In the genomic region with DNA sequence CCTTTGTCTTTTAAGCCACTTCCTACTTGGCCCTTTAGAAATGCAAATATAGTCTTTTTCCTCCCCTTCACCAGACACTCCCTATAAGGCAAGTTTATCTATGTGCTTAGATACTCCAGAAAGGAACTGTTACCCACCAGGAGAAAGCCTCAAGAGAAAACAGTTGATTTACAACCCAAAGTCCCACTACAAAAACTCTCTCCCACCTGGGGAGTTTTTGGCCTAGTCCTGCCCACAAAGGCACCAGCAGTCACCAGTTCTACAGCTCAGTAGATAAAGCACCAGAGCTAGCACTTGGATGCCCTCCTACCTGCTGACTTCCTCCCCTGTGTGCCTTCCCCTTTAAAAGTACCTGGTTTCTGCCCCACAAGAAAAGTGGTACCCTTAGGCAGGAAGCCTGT, we compare ENCODE assay signal across 17 cellular contexts. TPM values are rescaled to one million over a fixed set of nuclear protein-coding genes. Genes with fewer than 3 reads are reported as not detected.
"Had no signal": no experiment of that assay in that cellular context is flagged by ENCODE, and none has a peak within 500 bp of the region (broad histone marks: within the 10 kb centered on the region; RNA-seq: fewer than 3 reads in every experiment).

No MANE protein-coding gene starts in this region.

- H3K9me3 ChIP-seq: lower lobe of right lung had no signal

- DNase-seq: activated CD4-positive, alpha-beta T cell treated with anti-CD3 and anti-CD28 coated beads for 36 hours; activated CD8-positive, alpha-beta memory T cell treated with anti-CD3 and anti-CD28 coated beads, Interleukin-2, amount 50 U/mL, for 4 hours; activated CD8-positive, alpha-beta T cell treated with anti-CD3 and anti-CD28 coated beads for 36 hours; activated naive CD8-positive, alpha-beta T cell treated with anti-CD3 and anti-CD28 coated beads, Interleukin-2, amount 10 ng/mL, durations not matched to agents 7 days and 5 days; anterior cingulate cortex; dermis blood vessel endothelial cell; kidney glomerular epithelial cell; lower lobe of right lung; naive B cell; right cardiac atrium; T1000; trophoblast cell had no signal

- H3K4me1 ChIP-seq: lower lobe of right lung had no signal

- H3K27ac ChIP-seq: lower lobe of right lung had no signal

- ATAC-seq: activated CD4-positive, alpha-beta T cell treated with anti-CD3 and anti-CD28 coated beads for 36 hours; activated CD8-positive, alpha-beta T cell treated with anti-CD3 and anti-CD28 coated beads for 36 hours; lower lobe of right lung; right cardiac atrium; stimulated activated memory B cell treated with anti-CD40 and anti-IgM and Interleukin-4, amounts not matched to agents 10 μg/mL and 1 μg/mL and 100 μg/mL, for 72 hours had no signal

- H3K4me3 ChIP-seq: lower lobe of right lung had no signal

- H3K36me3 ChIP-seq: lower lobe of right lung had no signal

RNA-seq across cellular contexts. Expression of gene HAO2, which starts 27.7 kb away (rescaled TPM):
- total RNA-seq: activated CD4-positive, alpha-beta T cell treated with anti-CD3 and anti-CD28 coated beads for 36 hours; activated CD8-positive, alpha-beta T cell treated with anti-CD3 and anti-CD28 coated beads for 36 hours; activated naive CD8-positive, alpha-beta T cell treated with anti-CD3 and anti-CD28 coated beads, Interleukin-2, amount 10 ng/mL, durations not matched to agents 7 days and 5 days; cerebellum; dermis blood vessel endothelial cell; glomerular endothelial cell; lower lobe of right lung; posterior vena cava; right cardiac atrium had no signal
- polyA plus RNA-seq: esophagus, right cardiac atrium had no signal
